8 cellular contexts compared by ENCODE assay signal in genomic region chr17:82450357-82451106, GRCh38. TPM values are rescaled to one million over a fixed set of nuclear protein-coding genes. Genes with fewer than 3 reads are reported as not detected.
A peak's percentile ranks its signal among the peaks of the same experiment; 100 is the strongest.
DNase-seq lines count a peak whose midpoint lies in the region; FAIRE-seq and TF ChIP-seq lines count a peak whose summit lies in the region.

Gene CYBC1 (minus strand): TSS chr17:82450752. CDS start chr17:82449254, 1,498 bp downstream.

- H3K36me3 Mint-ChIP-seq in activated naive CD4-positive, alpha-beta T cell treated with anti-CD3 and anti-CD28 coated beads for 36 hours (ENCODE audit: low read depth), result peaks cover 36% of the 10 kb centered on the region

- no peak for FAIRE-seq in frontal cortex (lab: Jason Lieb, UNC)

- TF ChIP-seq CTCF in HEK293 (tag by site-specific recombination; IDR thresholded peaks at IDR 0.05), result peak; percentile 43; the same call in 1 of the 2 replicates
- TF ChIP-seq CTCF in NB4 (IDR thresholded peaks at IDR 0.05; ENCODE audit: low read depth, low read length), result no peak
- peak; percentile 54 for TF ChIP-seq CTCF in neutrophil (IDR thresholded peaks at IDR 0.05)

- POLR2A ChIA-PET in HEK293 (lab: Yijun Ruan, JAX), result interaction anchor here (0.6 kb wide), 1 partner anchor 424 kb away, joined by 3 read pairs; no protein-coding TSS in a partner anchor

- intact Hi-C loops in activated naive CD4-positive, alpha-beta T cell treated with anti-CD3 and anti-CD28 coated beads for 36 hours (cut with micrococcal nuclease), result loop anchor here (1.0 to 2.0 kb wide), 5 partner anchors 8 to 198 kb away; partner anchors contain the start of genes FOXK2, NARF and WDR45B

- TF ChIP-seq POLR2A in NB4 (IDR thresholded peaks at IDR 0.05; ENCODE audit: extremely low read depth, insufficient read length), result peak; percentile 78

- in situ Hi-C loops in G401 (cut with HindIII; ENCODE audit: low sequenced_read_pairs), result no loop called here

- CTCF ChIA-PET in HEK293 (lab: Yijun Ruan, JAX), result no interaction called here
- CTCF ChIA-PET in activated naive CD4-positive, alpha-beta T cell treated with anti-CD3 and anti-CD28 coated beads for 36 hours (lab: Charles Lee), result interaction anchor here (1.3 to 1.5 kb wide), 2 partner anchors 23 to 215 kb away, joined by 4 to 5 read pairs; no protein-coding TSS in a partner anchor

- H3K27me3 Mint-ChIP-seq in activated naive CD4-positive, alpha-beta T cell treated with anti-CD3 and anti-CD28 coated beads for 36 hours (ENCODE audit: low read depth), result no peaks in the 10 kb centered on the region

- peaks cover 41% of the 10 kb centered on the region for H3K4me1 Mint-ChIP-seq in activated naive CD4-positive, alpha-beta T cell treated with anti-CD3 and anti-CD28 coated beads for 36 hours (ENCODE audit: low read depth)

- H3K36me3 ChIP-seq in HEK293 (ENCODE audit: control insufficient read depth in 2 of 2, insufficient read depth in 1 of 2, low read length in 2 of 2) (peaks cover 0 to 12% of the 10 kb centered on the region in 2 experiments; a peak in 1 of 3 replicates), SK-N-MC (ENCODE audit: insufficient read depth, low read length) (no peaks in the 10 kb centered on the region), neutrophil (peaks cover 23% of the 10 kb centered on the region), subcutaneous abdominal adipose tissue (ENCODE audit: control insufficient read depth in 5 of 5, insufficient read depth in 5 of 5, low read length in 5 of 5) (peaks cover 0 to 12% (median 4%) of the 10 kb centered on the region in 5 donors)

- peak within 1 kb of the TSS; percentile 69 for H3K27ac ChIP-seq in HEK293 (ENCODE audit: extremely low read depth, low read depth, low read length)
- peak within 1 kb of the TSS; percentile 85 for H3K27ac ChIP-seq in SK-N-MC
- peak within 1 kb of the TSS; percentile 88 for H3K27ac ChIP-seq in neutrophil
- H3K27ac ChIP-seq in subcutaneous abdominal adipose tissue (ENCODE audit: low read depth, low read length), result peak within 1 kb of the TSS; percentile 86

- peak within 1 kb of the TSS; percentile 82 for H3K4me3 ChIP-seq in HEK293 (ENCODE audit: low read depth, low read length)
- peak within 1 kb of the TSS; percentile 80 for H3K4me3 ChIP-seq in NB4 (ENCODE audit: low read depth, low read length)
- peak within 1 kb of the TSS; percentile 90 for H3K4me3 ChIP-seq in SK-N-MC
- H3K4me3 ChIP-seq in neutrophil (ENCODE audit: low read depth in 1 of 2, low read length in 1 of 2), result peak within 1 kb of the TSS; percentile 99 to 100
- peak within 1 kb of the TSS; percentile 84 to 88 (median 86) for H3K4me3 ChIP-seq in subcutaneous abdominal adipose tissue (ENCODE audit: low read depth in 1 of 5, low read length in 5 of 5)

- H3K9ac ChIP-seq in SK-N-MC (ENCODE audit: insufficient read length) (peak within 1 kb of the TSS; percentile 96), subcutaneous abdominal adipose tissue (ENCODE audit: low read length in 5 of 5) (peak within 1 kb of the TSS; percentile 56 to 86 (median 81))

- peak within 1 kb of the TSS; percentile 99 for H3K27ac Mint-ChIP-seq in activated naive CD4-positive, alpha-beta T cell treated with anti-CD3 and anti-CD28 coated beads for 36 hours

- H3K9me3 Mint-ChIP-seq in activated naive CD4-positive, alpha-beta T cell treated with anti-CD3 and anti-CD28 coated beads for 36 hours, result peaks cover 3% of the 10 kb centered on the region

- H3K9me3 ChIP-seq in HEK293 (ENCODE audit: control insufficient read depth, insufficient read depth, low read depth, low read length) (no peaks in the 10 kb centered on the region), SK-N-MC (ENCODE audit: low read depth, low read length) (no peaks in the 10 kb centered on the region), neutrophil (no peaks in the 10 kb centered on the region), subcutaneous abdominal adipose tissue (ENCODE audit: control insufficient read depth in 5 of 5, low read length in 5 of 5) (no peaks in the 10 kb centered on the region)

- H3K4me1 ChIP-seq in HEK293 (ENCODE audit: control insufficient read depth, insufficient read depth, low read length) (peaks cover 4% of the 10 kb centered on the region; the same call in 1 of the 2 replicates), neutrophil (ENCODE audit: control insufficient read depth in 1 of 2, insufficient read depth in 1 of 2, low read depth in 1 of 2, low read length in 1 of 2) (peaks cover 34 to 35% of the 10 kb centered on the region in 2 experiments), subcutaneous abdominal adipose tissue (ENCODE audit: control insufficient read depth in 5 of 5, insufficient read depth in 5 of 5, low read length in 5 of 5) (peaks cover 0 to 35% (median 30%) of the 10 kb centered on the region in 5 donors)

- H3K27me3 ChIP-seq in neutrophil (no peaks in the 10 kb centered on the region), subcutaneous abdominal adipose tissue (ENCODE audit: control insufficient read depth in 5 of 5, insufficient read depth in 4 of 5, low read length in 5 of 5) (no peaks in the 10 kb centered on the region)

- H3K4me3 Mint-ChIP-seq in activated naive CD4-positive, alpha-beta T cell treated with anti-CD3 and anti-CD28 coated beads for 36 hours, result peak within 1 kb of the TSS; percentile 94

- DNase-seq in G401 (ENCODE audit: low spot score) (peak; percentile 90), NB4 (ENCODE audit: low read depth) (peak; percentile 94), SK-N-MC (ENCODE audit: low read depth, low spot score) (no peak), frontal cortex (ENCODE audit: low spot score in 2 of 2) (peak; percentile 90 to 92)
- DNase-seq in activated naive CD4-positive, alpha-beta T cell treated with anti-CD3 and anti-CD28 coated beads for 36 hours, result peak; percentile 97

TF ChIP-seq in HEK293, 187 proteins besides CTCF, POLR2A, EP300 and RAD21 (continues in another document):
- TF ChIP-seq MEIS1 (CRISPR knock-in tag; IDR thresholded peaks at IDR 0.05; ENCODE audit: borderline replicate concordance) (no peak), ZNF629 (tag by site-specific recombination; IDR thresholded peaks at IDR 0.05) (no peak), ZNF341 (tag by site-specific recombination; IDR thresholded peaks at IDR 0.05; ENCODE audit: low read depth) (peak; percentile 77), SP3 (tag by site-specific recombination; IDR thresholded peaks at IDR 0.05) (peak; percentile 97), ZFHX2 (tag by site-specific recombination; conservative IDR thresholded peaks at IDR 0.05) (peak; percentile 68), ZNF121 (tag by site-specific recombination; IDR thresholded peaks at IDR 0.05) (peak; percentile 77), KLF1 (tag by site-specific recombination; IDR thresholded peaks at IDR 0.05) (peak; percentile 79), BCL11A (tag by site-specific recombination; IDR thresholded peaks at IDR 0.05; ENCODE audit: low read depth) (no peak), ZNF398 (tag by site-specific recombination; IDR thresholded peaks at IDR 0.05) (0 out of 2 replicates have a peak, but pooled peaks have one; percentile 23)
- TF ChIP-seq, protein P1, sequence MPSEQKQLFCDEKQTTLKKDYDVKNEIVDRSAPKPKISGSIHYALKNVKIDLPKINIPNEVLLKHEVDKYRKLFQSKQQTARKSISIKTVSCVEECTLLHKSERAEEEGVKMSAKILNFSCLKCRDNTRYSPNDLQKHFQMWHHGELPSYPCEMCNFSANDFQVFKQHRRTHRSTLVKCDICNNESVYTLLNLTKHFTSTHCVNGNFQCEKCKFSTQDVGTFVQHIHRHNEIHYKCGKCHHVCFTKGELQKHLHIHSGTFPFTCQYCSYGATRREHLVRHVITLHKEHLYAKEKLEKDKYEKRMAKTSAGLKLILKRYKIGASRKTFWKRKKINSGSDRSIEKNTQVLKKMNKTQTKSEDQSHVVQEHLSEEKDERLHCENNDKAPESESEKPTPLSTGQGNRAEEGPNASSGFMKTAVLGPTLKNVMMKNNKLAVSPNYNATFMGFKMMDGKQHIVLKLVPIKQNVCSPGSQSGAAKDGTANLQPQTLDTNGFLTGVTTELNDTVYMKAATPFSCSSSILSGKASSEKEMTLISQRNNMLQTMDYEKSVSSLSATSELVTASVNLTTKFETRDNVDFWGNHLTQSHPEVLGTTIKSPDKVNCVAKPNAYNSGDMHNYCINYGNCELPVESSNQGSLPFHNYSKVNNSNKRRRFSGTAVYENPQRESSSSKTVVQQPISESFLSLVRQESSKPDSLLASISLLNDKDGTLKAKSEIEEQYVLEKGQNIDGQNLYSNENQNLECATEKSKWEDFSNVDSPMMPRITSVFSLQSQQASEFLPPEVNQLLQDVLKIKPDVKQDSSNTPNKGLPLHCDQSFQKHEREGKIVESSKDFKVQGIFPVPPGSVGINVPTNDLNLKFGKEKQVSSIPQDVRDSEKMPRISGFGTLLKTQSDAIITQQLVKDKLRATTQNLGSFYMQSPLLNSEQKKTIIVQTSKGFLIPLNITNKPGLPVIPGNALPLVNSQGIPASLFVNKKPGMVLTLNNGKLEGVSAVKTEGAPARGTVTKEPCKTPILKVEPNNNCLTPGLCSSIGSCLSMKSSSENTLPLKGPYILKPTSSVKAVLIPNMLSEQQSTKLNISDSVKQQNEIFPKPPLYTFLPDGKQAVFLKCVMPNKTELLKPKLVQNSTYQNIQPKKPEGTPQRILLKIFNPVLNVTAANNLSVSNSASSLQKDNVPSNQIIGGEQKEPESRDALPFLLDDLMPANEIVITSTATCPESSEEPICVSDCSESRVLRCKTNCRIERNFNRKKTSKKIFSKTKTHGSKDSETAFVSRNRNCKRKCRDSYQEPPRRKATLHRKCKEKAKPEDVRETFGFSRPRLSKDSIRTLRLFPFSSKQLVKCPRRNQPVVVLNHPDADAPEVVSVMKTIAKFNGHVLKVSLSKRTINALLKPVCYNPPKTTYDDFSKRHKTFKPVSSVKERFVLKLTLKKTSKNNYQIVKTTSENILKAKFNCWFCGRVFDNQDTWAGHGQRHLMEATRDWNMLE (tag by site-specific recombination; conservative IDR thresholded peaks at IDR 0.05; ENCODE audit: low read depth), result peak; percentile 43; the same call in 1 of the 2 replicates

RNA-seq across cellular contexts. Expression of gene CYBC1, which starts in this region (rescaled TPM):
- 48.7 and 64.5 TPM in 2 replicates for total RNA-seq in G401 (2014; rRNA removed; shearing (Covaris generic))
- total RNA-seq in activated naive CD4-positive, alpha-beta T cell treated with anti-CD3 and anti-CD28 coated beads for 36 hours, result 100 to 1,000 TPM; 292 to 294 TPM
- 19.2 TPM for total RNA-seq in frontal cortex
